ENCODE assay signal across 1 cellular context in genomic region chr11:62882811-62883496, GRCh38.
TF ChIP-seq lines count a peak whose summit lies in the region.

No MANE protein-coding gene starts in this region.

TF ChIP-seq in endothelial cell of umbilical vein, 7 proteins besides CTCF, POLR2A, EP300 and RAD21:
- TF ChIP-seq POLR2AphosphoS5 (IDR thresholded peaks at IDR 0.05; ENCODE audit: insufficient read depth, low read depth, low read length) (peak; percentile 22), MAX (IDR thresholded peaks at IDR 0.05; ENCODE audit: insufficient read depth, insufficient read length) (no peak)
